In the genomic region with DNA sequence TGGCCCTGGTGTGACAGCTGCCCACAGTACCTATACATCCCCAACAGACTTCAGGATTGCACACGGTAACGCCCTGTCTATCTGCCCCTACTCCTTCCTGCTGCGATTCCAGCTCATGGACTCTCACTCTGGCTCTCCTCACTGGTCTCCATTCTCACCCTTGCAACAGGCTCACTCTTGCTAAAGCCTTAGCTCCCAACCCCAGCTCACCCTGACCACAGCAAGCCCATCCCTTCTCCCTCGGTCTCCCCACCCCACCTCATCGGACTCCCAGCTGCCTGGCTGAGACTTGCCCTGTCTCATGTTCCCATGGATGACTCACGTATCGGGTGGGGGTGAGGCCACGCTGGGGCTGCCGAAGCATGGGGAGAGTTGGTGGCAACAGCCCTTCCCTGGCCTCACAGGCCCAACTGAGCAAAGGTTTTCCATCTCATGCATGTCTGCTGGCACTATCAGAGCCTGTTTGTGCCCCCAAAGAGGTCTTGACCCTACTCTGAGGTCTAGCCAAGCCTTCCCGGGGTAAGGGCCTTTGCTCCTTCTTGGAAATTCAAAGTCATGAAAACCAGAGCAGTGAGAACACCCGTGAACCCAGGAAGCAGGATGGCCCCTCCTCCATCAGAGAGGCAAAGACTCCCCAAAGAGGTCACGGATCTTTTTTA, we compare ENCODE assay signal across 2 cellular contexts.
TF ChIP-seq lines count a peak whose summit lies in the region.

No MANE protein-coding gene starts in this region.

TF ChIP-seq in Ishikawa, 13 proteins besides CTCF, POLR2A, EP300 and RAD21:
- TF ChIP-seq TCF12 (IDR thresholded peaks at IDR 0.05; ENCODE audit: low read depth) (peak; percentile 49; the same call in 1 of the 2 replicates), YY1 (IDR thresholded peaks at IDR 0.05; ENCODE audit: low read depth) (peak; percentile 22; the same call in 1 of the 2 replicates), CREB1 (IDR thresholded peaks at IDR 0.05; ENCODE audit: low read depth) (no peak)
- TF ChIP-seq, protein P1, sequence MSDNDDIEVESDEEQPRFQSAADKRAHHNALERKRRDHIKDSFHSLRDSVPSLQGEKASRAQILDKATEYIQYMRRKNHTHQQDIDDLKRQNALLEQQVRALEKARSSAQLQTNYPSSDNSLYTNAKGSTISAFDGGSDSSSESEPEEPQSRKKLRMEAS (IDR thresholded peaks at IDR 0.05), result peak; percentile 91

TF ChIP-seq in HepG2, 621 proteins besides CTCF, POLR2A, EP300 and RAD21 (continues in another document):
- TF ChIP-seq, protein P2, sequence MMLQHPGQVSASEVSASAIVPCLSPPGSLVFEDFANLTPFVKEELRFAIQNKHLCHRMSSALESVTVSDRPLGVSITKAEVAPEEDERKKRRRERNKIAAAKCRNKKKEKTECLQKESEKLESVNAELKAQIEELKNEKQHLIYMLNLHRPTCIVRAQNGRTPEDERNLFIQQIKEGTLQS (CRISPR knock-in tag; IDR thresholded peaks at IDR 0.05), result 0 out of 2 replicates have a peak, but pooled peaks have one; percentile 43
- TF ChIP-seq, protein P3, sequence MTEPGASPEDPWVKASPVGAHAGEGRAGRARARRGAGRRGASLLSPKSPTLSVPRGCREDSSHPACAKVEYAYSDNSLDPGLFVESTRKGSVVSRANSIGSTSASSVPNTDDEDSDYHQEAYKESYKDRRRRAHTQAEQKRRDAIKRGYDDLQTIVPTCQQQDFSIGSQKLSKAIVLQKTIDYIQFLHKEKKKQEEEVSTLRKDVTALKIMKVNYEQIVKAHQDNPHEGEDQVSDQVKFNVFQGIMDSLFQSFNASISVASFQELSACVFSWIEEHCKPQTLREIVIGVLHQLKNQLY (CRISPR knock-in tag; IDR thresholded peaks at IDR 0.05), result 0 out of 2 replicates have a peak, but pooled peaks have one; percentile 17
- TF ChIP-seq BRCA1 (CRISPR knock-in tag; IDR thresholded peaks at IDR 0.05) (no peak), PHB2 (IDR thresholded peaks at IDR 0.05; ENCODE audit: partially characterized antibody) (no peak), ZNF10 (CRISPR knock-in tag; IDR thresholded peaks at IDR 0.05; ENCODE audit: borderline replicate concordance, low read depth) (no peak), FOSL2 (CRISPR knock-in tag; IDR thresholded peaks at IDR 0.05) (peak; percentile 96), ZNF121 (CRISPR knock-in tag; IDR thresholded peaks at IDR 0.05) (no peak), ZFX (CRISPR knock-in tag; IDR thresholded peaks at IDR 0.05; ENCODE audit: low read depth) (peak; percentile 41; the same call in 1 of the 2 replicates), ZNF24 (IDR thresholded peaks at IDR 0.05) (no peak), MIXL1 (CRISPR knock-in tag; IDR thresholded peaks at IDR 0.05) (no peak), PRMT3 (CRISPR knock-in tag; IDR thresholded peaks at IDR 0.05; ENCODE audit: borderline replicate concordance, low read depth) (no peak), ZNF891 (CRISPR knock-in tag; IDR thresholded peaks at IDR 0.05) (no peak), HMG20A (CRISPR knock-in tag; IDR thresholded peaks at IDR 0.05; ENCODE audit: borderline replicate concordance) (no peak), ZNF747 (CRISPR knock-in tag; IDR thresholded peaks at IDR 0.05; ENCODE audit: borderline replicate concordance) (no peak), SMARCC2 (IDR thresholded peaks at IDR 0.05) (no peak), SOX6 (IDR thresholded peaks at IDR 0.05) (no peak), SOX6 (CRISPR knock-in tag; IDR thresholded peaks at IDR 0.05) (no peak), MED1 (CRISPR knock-in tag; IDR thresholded peaks at IDR 0.05) (peak; percentile 15; the same call in 1 of the 2 replicates), ZNF720 (CRISPR knock-in tag; IDR thresholded peaks at IDR 0.05) (no peak), SETDB1 (CRISPR knock-in tag; IDR thresholded peaks at IDR 0.05; ENCODE audit: borderline replicate concordance) (no peak), JUND (CRISPR knock-in tag; IDR thresholded peaks at IDR 0.05) (peak; percentile 82), ZNF567 (CRISPR knock-in tag; IDR thresholded peaks at IDR 0.05; ENCODE audit: borderline replicate concordance) (no peak), KDM5B (CRISPR knock-in tag; IDR thresholded peaks at IDR 0.05; ENCODE audit: borderline replicate concordance) (no peak), ZNF124 (CRISPR knock-in tag; IDR thresholded peaks at IDR 0.05) (no peak), SRSF9 (IDR thresholded peaks at IDR 0.05; ENCODE audit: borderline replicate concordance, insufficient read depth, low read depth, low read length, poor library complexity, severe bottlenecking) (no peak), RFX1 (IDR thresholded peaks at IDR 0.05) (no peak), MED13 (CRISPR knock-in tag; IDR thresholded peaks at IDR 0.05) (no peak)
- TF ChIP-seq, protein P4, sequence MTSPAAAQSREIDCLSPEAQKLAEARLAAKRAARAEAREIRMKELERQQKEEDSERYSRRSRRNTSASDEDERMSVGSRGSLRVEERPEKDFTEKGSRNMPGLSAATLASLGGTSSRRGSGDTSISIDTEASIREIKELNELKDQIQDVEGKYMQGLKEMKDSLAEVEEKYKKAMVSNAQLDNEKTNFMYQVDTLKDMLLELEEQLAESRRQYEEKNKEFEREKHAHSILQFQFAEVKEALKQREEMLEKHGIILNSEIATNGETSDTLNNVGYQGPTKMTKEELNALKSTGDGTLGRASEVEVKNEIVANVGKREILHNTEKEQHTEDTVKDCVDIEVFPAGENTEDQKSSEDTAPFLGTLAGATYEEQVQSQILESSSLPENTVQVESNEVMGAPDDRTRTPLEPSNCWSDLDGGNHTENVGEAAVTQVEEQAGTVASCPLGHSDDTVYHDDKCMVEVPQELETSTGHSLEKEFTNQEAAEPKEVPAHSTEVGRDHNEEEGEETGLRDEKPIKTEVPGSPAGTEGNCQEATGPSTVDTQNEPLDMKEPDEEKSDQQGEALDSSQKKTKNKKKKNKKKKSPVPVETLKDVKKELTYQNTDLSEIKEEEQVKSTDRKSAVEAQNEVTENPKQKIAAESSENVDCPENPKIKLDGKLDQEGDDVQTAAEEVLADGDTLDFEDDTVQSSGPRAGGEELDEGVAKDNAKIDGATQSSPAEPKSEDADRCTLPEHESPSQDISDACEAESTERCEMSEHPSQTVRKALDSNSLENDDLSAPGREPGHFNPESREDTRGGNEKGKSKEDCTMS (CRISPR knock-in tag; conservative IDR thresholded peaks at IDR 0.05), result no peak
- TF ChIP-seq, protein P5, sequence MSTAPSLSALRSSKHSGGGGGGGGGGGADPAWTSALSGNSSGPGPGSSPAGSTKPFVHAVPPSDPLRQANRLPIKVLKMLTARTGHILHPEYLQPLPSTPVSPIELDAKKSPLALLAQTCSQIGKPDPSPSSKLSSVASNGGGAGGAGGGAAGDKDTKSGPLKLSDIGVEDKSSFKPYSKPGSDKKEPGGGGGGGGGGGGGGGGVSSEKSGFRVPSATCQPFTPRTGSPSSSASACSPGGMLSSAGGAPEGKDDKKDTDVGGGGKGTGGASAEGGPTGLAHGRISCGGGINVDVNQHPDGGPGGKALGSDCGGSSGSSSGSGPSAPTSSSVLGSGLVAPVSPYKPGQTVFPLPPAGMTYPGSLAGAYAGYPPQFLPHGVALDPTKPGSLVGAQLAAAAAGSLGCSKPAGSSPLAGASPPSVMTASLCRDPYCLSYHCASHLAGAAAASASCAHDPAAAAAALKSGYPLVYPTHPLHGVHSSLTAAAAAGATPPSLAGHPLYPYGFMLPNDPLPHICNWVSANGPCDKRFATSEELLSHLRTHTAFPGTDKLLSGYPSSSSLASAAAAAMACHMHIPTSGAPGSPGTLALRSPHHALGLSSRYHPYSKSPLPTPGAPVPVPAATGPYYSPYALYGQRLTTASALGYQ (CRISPR knock-in tag; IDR thresholded peaks at IDR 0.05), result no peak
- TF ChIP-seq, protein P6, sequence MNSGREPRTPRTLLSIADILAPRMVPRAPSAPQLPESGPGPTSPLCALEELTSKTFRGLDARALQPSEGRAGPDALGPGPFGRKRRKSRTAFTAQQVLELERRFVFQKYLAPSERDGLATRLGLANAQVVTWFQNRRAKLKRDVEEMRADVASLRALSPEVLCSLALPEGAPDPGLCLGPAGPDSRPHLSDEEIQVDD (CRISPR knock-in tag; IDR thresholded peaks at IDR 0.05; ENCODE audit: borderline replicate concordance), result no peak
- TF ChIP-seq, protein P7, sequence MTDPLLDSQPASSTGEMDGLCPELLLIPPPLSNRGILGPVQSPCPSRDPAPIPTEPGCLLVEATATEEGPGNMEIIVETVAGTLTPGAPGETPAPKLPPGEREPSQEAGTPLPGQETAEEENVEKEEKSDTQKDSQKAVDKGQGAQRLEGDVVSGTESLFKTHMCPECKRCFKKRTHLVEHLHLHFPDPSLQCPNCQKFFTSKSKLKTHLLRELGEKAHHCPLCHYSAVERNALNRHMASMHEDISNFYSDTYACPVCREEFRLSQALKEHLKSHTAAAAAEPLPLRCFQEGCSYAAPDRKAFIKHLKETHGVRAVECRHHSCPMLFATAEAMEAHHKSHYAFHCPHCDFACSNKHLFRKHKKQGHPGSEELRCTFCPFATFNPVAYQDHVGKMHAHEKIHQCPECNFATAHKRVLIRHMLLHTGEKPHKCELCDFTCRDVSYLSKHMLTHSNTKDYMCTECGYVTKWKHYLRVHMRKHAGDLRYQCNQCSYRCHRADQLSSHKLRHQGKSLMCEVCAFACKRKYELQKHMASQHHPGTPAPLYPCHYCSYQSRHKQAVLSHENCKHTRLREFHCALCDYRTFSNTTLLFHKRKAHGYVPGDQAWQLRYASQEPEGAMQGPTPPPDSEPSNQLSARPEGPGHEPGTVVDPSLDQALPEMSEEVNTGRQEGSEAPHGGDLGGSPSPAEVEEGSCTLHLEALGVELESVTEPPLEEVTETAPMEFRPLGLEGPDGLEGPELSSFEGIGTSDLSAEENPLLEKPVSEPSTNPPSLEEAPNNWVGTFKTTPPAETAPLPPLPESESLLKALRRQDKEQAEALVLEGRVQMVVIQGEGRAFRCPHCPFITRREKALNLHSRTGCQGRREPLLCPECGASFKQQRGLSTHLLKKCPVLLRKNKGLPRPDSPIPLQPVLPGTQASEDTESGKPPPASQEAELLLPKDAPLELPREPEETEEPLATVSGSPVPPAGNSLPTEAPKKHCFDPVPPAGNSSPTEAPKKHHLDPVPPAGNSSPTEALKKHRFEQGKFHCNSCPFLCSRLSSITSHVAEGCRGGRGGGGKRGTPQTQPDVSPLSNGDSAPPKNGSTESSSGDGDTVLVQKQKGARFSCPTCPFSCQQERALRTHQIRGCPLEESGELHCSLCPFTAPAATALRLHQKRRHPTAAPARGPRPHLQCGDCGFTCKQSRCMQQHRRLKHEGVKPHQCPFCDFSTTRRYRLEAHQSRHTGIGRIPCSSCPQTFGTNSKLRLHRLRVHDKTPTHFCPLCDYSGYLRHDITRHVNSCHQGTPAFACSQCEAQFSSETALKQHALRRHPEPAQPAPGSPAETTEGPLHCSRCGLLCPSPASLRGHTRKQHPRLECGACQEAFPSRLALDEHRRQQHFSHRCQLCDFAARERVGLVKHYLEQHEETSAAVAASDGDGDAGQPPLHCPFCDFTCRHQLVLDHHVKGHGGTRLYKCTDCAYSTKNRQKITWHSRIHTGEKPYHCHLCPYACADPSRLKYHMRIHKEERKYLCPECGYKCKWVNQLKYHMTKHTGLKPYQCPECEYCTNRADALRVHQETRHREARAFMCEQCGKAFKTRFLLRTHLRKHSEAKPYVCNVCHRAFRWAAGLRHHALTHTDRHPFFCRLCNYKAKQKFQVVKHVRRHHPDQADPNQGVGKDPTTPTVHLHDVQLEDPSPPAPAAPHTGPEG (CRISPR knock-in tag; IDR thresholded peaks at IDR 0.05), result 0 out of 2 replicates have a peak, but pooled peaks have one; percentile 40
- TF ChIP-seq, protein P8, sequence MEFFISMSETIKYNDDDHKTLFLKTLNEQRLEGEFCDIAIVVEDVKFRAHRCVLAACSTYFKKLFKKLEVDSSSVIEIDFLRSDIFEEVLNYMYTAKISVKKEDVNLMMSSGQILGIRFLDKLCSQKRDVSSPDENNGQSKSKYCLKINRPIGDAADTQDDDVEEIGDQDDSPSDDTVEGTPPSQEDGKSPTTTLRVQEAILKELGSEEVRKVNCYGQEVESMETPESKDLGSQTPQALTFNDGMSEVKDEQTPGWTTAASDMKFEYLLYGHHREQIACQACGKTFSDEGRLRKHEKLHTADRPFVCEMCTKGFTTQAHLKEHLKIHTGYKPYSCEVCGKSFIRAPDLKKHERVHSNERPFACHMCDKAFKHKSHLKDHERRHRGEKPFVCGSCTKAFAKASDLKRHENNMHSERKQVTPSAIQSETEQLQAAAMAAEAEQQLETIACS (CRISPR knock-in tag; IDR thresholded peaks at IDR 0.05), result no peak
- TF ChIP-seq, protein P9, sequence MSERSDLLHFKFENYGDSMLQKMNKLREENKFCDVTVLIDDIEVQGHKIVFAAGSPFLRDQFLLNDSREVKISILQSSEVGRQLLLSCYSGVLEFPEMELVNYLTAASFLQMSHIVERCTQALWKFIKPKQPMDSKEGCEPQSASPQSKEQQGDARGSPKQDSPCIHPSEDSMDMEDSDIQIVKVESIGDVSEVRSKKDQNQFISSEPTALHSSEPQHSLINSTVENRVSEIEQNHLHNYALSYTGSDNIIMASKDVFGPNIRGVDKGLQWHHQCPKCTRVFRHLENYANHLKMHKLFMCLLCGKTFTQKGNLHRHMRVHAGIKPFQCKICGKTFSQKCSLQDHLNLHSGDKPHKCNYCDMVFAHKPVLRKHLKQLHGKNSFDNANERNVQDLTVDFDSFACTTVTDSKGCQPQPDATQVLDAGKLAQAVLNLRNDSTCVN (CRISPR knock-in tag; IDR thresholded peaks at IDR 0.05; ENCODE audit: borderline replicate concordance), result no peak
- TF ChIP-seq, protein P10, sequence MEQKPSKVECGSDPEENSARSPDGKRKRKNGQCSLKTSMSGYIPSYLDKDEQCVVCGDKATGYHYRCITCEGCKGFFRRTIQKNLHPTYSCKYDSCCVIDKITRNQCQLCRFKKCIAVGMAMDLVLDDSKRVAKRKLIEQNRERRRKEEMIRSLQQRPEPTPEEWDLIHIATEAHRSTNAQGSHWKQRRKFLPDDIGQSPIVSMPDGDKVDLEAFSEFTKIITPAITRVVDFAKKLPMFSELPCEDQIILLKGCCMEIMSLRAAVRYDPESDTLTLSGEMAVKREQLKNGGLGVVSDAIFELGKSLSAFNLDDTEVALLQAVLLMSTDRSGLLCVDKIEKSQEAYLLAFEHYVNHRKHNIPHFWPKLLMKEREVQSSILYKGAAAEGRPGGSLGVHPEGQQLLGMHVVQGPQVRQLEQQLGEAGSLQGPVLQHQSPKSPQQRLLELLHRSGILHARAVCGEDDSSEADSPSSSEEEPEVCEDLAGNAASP (CRISPR knock-in tag; IDR thresholded peaks at IDR 0.05; ENCODE audit: borderline replicate concordance), result no peak
- TF ChIP-seq, protein P11, sequence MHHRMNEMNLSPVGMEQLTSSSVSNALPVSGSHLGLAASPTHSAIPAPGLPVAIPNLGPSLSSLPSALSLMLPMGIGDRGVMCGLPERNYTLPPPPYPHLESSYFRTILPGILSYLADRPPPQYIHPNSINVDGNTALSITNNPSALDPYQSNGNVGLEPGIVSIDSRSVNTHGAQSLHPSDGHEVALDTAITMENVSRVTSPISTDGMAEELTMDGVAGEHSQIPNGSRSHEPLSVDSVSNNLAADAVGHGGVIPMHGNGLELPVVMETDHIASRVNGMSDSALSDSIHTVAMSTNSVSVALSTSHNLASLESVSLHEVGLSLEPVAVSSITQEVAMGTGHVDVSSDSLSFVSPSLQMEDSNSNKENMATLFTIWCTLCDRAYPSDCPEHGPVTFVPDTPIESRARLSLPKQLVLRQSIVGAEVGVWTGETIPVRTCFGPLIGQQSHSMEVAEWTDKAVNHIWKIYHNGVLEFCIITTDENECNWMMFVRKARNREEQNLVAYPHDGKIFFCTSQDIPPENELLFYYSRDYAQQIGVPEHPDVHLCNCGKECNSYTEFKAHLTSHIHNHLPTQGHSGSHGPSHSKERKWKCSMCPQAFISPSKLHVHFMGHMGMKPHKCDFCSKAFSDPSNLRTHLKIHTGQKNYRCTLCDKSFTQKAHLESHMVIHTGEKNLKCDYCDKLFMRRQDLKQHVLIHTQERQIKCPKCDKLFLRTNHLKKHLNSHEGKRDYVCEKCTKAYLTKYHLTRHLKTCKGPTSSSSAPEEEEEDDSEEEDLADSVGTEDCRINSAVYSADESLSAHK (CRISPR knock-in tag; IDR thresholded peaks at IDR 0.05; ENCODE audit: borderline replicate concordance), result no peak
